Comparison of ENCODE assay signal across 8 cellular contexts in genomic region chr2:38315707-38316333, GRCh38.
DNase-seq lines count a peak whose midpoint lies in the region; ATAC-seq and TF ChIP-seq lines count a peak whose summit lies in the region.

No MANE protein-coding gene starts in this region.

- H3K27me3 ChIP-seq in neuronal stem cell (ENCODE audit: control insufficient read depth in 3 of 3, insufficient read depth in 3 of 3, low read depth in 1 of 3, low read length in 3 of 3), result no peaks in the 10 kb centered on the region

- no peak overlapping the region for H2BK120ac ChIP-seq in neuronal stem cell (ENCODE audit: low read depth, low read length)

- H3K27ac ChIP-seq in neuronal stem cell (replicated peaks; ENCODE audit: low read length), result no peak overlapping the region

- DNase-seq in activated CD4-positive, CD25-positive, alpha-beta regulatory T cell treated with anti-CD3 and anti-CD28 coated beads, Interleukin-2, amount 50 U/mL, for 72 hours, result no peak
- peak; percentile 41 to 52 for DNase-seq in Kasumi-1 (lab: John Stamatoyannopoulos, UW)
- DNase-seq in SW 1271 (lab: John Stamatoyannopoulos, UW), result peak; percentile 19 to 48
- DNase-seq in fibroblast of the aortic adventitia (ENCODE audit: low read depth), result peak; percentile 69
- peak; percentile 41 for DNase-seq in neuronal stem cell (ENCODE audit: low spot score)

- peaks cover 18 to 83% of the 10 kb centered on the region in 2 donors for H3K36me3 ChIP-seq in neuronal stem cell (replicated peaks in 1 of 2; ENCODE audit: control insufficient read depth in 2 of 2, insufficient read depth in 2 of 2, low read length in 2 of 2)

- H3K4ac ChIP-seq in neuronal stem cell (ENCODE audit: low read length), result no peak overlapping the region

- H3K9me3 ChIP-seq in neuronal stem cell (replicated peaks in 1 of 2; ENCODE audit: control insufficient read depth in 2 of 2, insufficient read depth in 1 of 2, low read depth in 1 of 2, low read length in 2 of 2), result no peaks in the 10 kb centered on the region

- no peak overlapping the region for H4K8ac ChIP-seq in neuronal stem cell (ENCODE audit: low read depth, low read length)

- H3K4me1 ChIP-seq in neuronal stem cell (ENCODE audit: control insufficient read depth in 2 of 2, insufficient read depth in 1 of 2, low read depth in 1 of 2, low read length in 2 of 2), result no peaks in the 10 kb centered on the region

- H2AFZ ChIP-seq in neuronal stem cell (ENCODE audit: low read length), result no peak overlapping the region

- ATAC-seq in activated CD4-positive, CD25-positive, alpha-beta regulatory T cell treated with anti-CD3 and anti-CD28 coated beads, Interleukin-2, amount 50 U/mL, for 24 hours, result peak; percentile 96 to 99
- ATAC-seq in HG03442 (IDR thresholded peaks at IDR 0.05; ENCODE audit: unreplicated experiment) (no peak), HG03097 (IDR thresholded peaks at IDR 0.05; ENCODE audit: low FRiP score, unreplicated experiment) (no peak)

- no peak overlapping the region for H4K91ac ChIP-seq in neuronal stem cell (ENCODE audit: low read depth, low read length, poor library complexity)

- H2AK5ac ChIP-seq in neuronal stem cell (ENCODE audit: low read depth, low read length), result no peak overlapping the region

- no peak overlapping the region for H3K9ac ChIP-seq in neuronal stem cell (ENCODE audit: low read depth, low read length, poor library complexity)

- H3K79me1 ChIP-seq in neuronal stem cell (ENCODE audit: low read depth, low read length), result peaks cover 2% of the 10 kb centered on the region

- H2BK12ac ChIP-seq in neuronal stem cell (ENCODE audit: low read length), result no peak overlapping the region

- no peak overlapping the region for H3K18ac ChIP-seq in neuronal stem cell (ENCODE audit: low read length)

- no peak overlapping the region for H3K4me2 ChIP-seq in neuronal stem cell (ENCODE audit: insufficient read depth, low read length, poor library complexity, severe bottlenecking)

- H3K23ac ChIP-seq in neuronal stem cell (ENCODE audit: low read depth, low read length, poor library complexity), result no peak overlapping the region

- no peak overlapping the region for H2BK5ac ChIP-seq in neuronal stem cell (ENCODE audit: low read length)

- WGBS in neuronal stem cell (ENCODE audit: extremely low coverage in 2 of 2, insufficient read length in 2 of 2, insufficient replicate concordance in 1 of 2), 2 donors, result no CpG with 5 or more reads among the region's 2 CpGs

- H2BK15ac ChIP-seq in neuronal stem cell (ENCODE audit: low read length), result no peak overlapping the region

- no peak overlapping the region for H3K14ac ChIP-seq in neuronal stem cell (ENCODE audit: low read length)

- H3K4me3 ChIP-seq in fibroblast of the aortic adventitia (ENCODE audit: low read depth, low read length), result no peak overlapping the region
- no peak overlapping the region for H3K4me3 ChIP-seq in neuronal stem cell (ENCODE audit: low read length in 2 of 2)

- peak; percentile 82 for TF ChIP-seq CTCF in fibroblast of the aortic adventitia (IDR thresholded peaks at IDR 0.05; ENCODE audit: insufficient read depth, low read length)

Comparison
In these comparisons a context has a peak if more than half of its experiments do, and no peak if none do; other contexts are left out.
1. ATAC-seq: peak in activated CD4-positive, CD25-positive, alpha-beta regulatory T cell treated with anti-CD3 and anti-CD28 coated beads, Interleukin-2, amount 50 U/mL, for 24 hours (2 of 2); none in HG03442 (single experiment) and HG03097 (single experiment).